12 cellular contexts compared by ENCODE assay signal in the genomic region with DNA sequence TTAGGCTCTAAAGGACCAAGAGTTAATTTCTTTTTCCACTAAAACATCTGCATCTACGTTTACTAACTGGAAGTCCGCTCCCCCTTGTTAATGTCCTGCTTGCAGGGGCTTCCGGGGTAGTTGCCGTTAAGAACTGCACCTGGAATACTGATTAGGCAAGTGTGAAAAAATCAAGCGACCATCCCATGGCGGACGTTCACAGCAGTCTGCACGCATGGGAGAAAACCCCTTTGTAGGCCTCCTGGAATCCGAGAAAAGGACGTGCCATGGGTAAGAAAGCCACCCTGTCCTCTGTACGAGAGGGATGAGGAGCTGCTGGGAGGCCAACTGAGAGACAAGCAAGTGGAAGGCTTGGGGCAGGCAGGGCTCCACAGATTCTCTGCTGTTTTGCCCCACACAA. TPM values are rescaled to one million over a fixed set of nuclear protein-coding genes. Genes with fewer than 3 reads are reported as not detected.
DNase-seq lines count a peak whose midpoint lies in the region; ATAC-seq and TF ChIP-seq lines count a peak whose summit lies in the region.
"Had no signal": no experiment of that assay in that cellular context is flagged by ENCODE, and none has a peak within 500 bp of the region (broad histone marks: within the 10 kb centered on the region; RNA-seq: fewer than 3 reads in every experiment).

No MANE protein-coding gene starts in this region.

- H3K27ac Mint-ChIP-seq in naive B cell, result peak overlapping the region; percentile 94 to 99 (median 98)

- H3K36me3 ChIP-seq in heart left ventricle (peaks cover 0 to 99% (median 90%) of the 10 kb centered on the region in 9 donors), ascending aorta (peaks cover 40 to 63% of the 10 kb centered on the region in 2 donors), vagina (peaks cover 0 to 60% of the 10 kb centered on the region in 2 donors)

- intact Hi-C loops in heart left ventricle (cut with DNase I), result no loop called here
- intact Hi-C loops in Right ventricle myocardium superior (cut with DNase I), result no loop called here
- intact Hi-C loops in ascending aorta (cut with DNase I), result no loop called here
- intact Hi-C loops in vagina (cut with DNase I), result no loop called here

- no peaks in the 10 kb centered on the region for H3K9me3 ChIP-seq in heart left ventricle
- H3K9me3 ChIP-seq in ascending aorta, result no peaks in the 10 kb centered on the region
- H3K9me3 ChIP-seq in vagina, result no peaks in the 10 kb centered on the region

- H3K4me3 ChIP-seq in heart left ventricle, result no peak overlapping the region
- H3K4me3 ChIP-seq in ascending aorta, result no peak overlapping the region
- no peak overlapping the region for H3K4me3 ChIP-seq in vagina

- TF ChIP-seq POLR2A in heart left ventricle (IDR thresholded peaks at IDR 0.05) (no peak), vagina (IDR thresholded peaks at IDR 0.05) (no peak)

- H3K9me3 Mint-ChIP-seq in naive B cell, result peaks cover 0 to 2% (median 0%) of the 10 kb centered on the region in 7 donors
- H3K9me3 Mint-ChIP-seq: activated T-cell treated with anti-CD3 and anti-CD28 coated beads, Interleukin-2, amount 50 U/mL, for 72 hours had no signal

- no peaks in the 10 kb centered on the region for H3K27me3 Mint-ChIP-seq in naive B cell

- H3K27me3 ChIP-seq in heart left ventricle, result no peaks in the 10 kb centered on the region
- H3K27me3 ChIP-seq in ascending aorta, result no peaks in the 10 kb centered on the region
- no peaks in the 10 kb centered on the region for H3K27me3 ChIP-seq in vagina

- peak in 1 of 4 donors; percentile 54 for ATAC-seq in heart left ventricle
- no peak for ATAC-seq in Right ventricle myocardium superior (ENCODE audit: poor library complexity)
- ATAC-seq in naive B cell (ENCODE audit: low read depth in 2 of 2), result no peak

- DNase-seq in heart left ventricle, result no peak
- no peak for DNase-seq in Right ventricle myocardium superior
- DNase-seq in ascending aorta (ENCODE audit: low spot score in 2 of 2), result peak; percentile 1 to 43
- no peak for DNase-seq in naive B cell
- DNase-seq in vagina (ENCODE audit: extremely low spot score in 2 of 2), result no peak
- no peak for DNase-seq in NCI-H1092 (lab: John Stamatoyannopoulos, UW)
- DNase-seq in OCI-M2 (lab: John Stamatoyannopoulos, UW; ENCODE audit: unreplicated experiment), result no peak
- no peak for DNase-seq in foreskin melanocyte
- DNase-seq: activated T-cell treated with anti-CD3 and anti-CD28 coated beads, Interleukin-2, amount 50 U/mL, for 72 hours; central memory CD4-positive, alpha-beta T cell; GF-D8; stimulated activated CD8-positive, alpha-beta memory T cell treated with anti-CD3 and anti-CD28 coated beads, Interleukin-4, amount 100 ng/mL, for 48 hours had no signal

- TF ChIP-seq CTCF in heart left ventricle (IDR thresholded peaks at IDR 0.05), result no peak
- no peak for TF ChIP-seq CTCF in ascending aorta (IDR thresholded peaks at IDR 0.05)
- TF ChIP-seq CTCF in vagina (IDR thresholded peaks at IDR 0.05), result no peak

- H3K4me1 ChIP-seq in heart left ventricle, result peaks cover 0 to 77% (median 50%) of the 10 kb centered on the region in 12 donors
- peaks cover 0 to 20% of the 10 kb centered on the region in 2 donors for H3K4me1 ChIP-seq in ascending aorta
- H3K4me1 ChIP-seq in vagina, result peaks cover 30% of the 10 kb centered on the region

- WGBS in heart left ventricle, 4 donors, result 40 to 62% (median 44%) methylated on average over 11 of the region's 11 CpGs

- H3K27ac ChIP-seq in heart left ventricle (peak overlapping the region in 8 of 12 donors; percentile 8 to 59 (median 36)), ascending aorta (peak overlapping the region; percentile 0 to 57), vagina (peak overlapping the region; percentile 25)

- peak overlapping the region in 7 of 8 donors; percentile 57 to 91 (median 74) for H3K4me3 Mint-ChIP-seq in naive B cell

- H3K36me3 Mint-ChIP-seq in naive B cell, result peaks cover 6 to 17% of the 10 kb centered on the region in 2 donors

- H3K4me1 Mint-ChIP-seq in naive B cell, result peaks cover 66 to 90% (median 78%) of the 10 kb centered on the region in 3 donors

RNA-seq across cellular contexts. Expression of gene SNN, which starts 14.9 kb away (rescaled TPM):
- total RNA-seq in heart left ventricle, result 10 to 100 TPM; 17.0 to 60.0 (median 36.4) TPM
- polyA plus RNA-seq in heart left ventricle, result 10 to 100 TPM; 12.5 to 38.4 TPM
- 28.3 TPM for total RNA-seq in Right ventricle myocardium superior
- total RNA-seq in ascending aorta, result 2.1 TPM
- polyA plus RNA-seq in naive B cell (ENCODE audit: low read depth in 6 of 6), result 10 to 100 TPM; 53.0 to 82.7 (median 67.7) TPM
- 23.1 TPM for total RNA-seq in vagina

RNA-seq across cellular contexts. Expression of gene TXNDC11, which starts 59.5 kb away (rescaled TPM):
- total RNA-seq in heart left ventricle, result 10 to 100 TPM; 18.9 to 29.3 (median 25.9) TPM
- 10 to 100 TPM; 23.6 to 53.1 TPM for polyA plus RNA-seq in heart left ventricle
- 18.6 TPM for total RNA-seq in Right ventricle myocardium superior
- total RNA-seq in ascending aorta, result 86.5 TPM
- 10 to 100 TPM; 34.6 to 65.6 (median 40.2) TPM for polyA plus RNA-seq in naive B cell (ENCODE audit: low read depth in 6 of 6)
- 59.4 TPM for total RNA-seq in vagina

Comparison
In these comparisons a context has a peak if more than half of its experiments do, and no peak if none do; other contexts are left out.
1. DNase-seq: peak in ascending aorta (2 of 2); none in heart left ventricle (0 of 5), Right ventricle myocardium superior (single experiment), naive B cell (single experiment), vagina (0 of 2), NCI-H1092 (single experiment), OCI-M2 (single experiment) and foreskin melanocyte (single experiment).
2. Peak in every context shown above with its lines, with median percentiles within 50 percentile points of each other: H3K27ac ChIP-seq.